9 cellular contexts compared by ENCODE assay signal in the genomic region with DNA sequence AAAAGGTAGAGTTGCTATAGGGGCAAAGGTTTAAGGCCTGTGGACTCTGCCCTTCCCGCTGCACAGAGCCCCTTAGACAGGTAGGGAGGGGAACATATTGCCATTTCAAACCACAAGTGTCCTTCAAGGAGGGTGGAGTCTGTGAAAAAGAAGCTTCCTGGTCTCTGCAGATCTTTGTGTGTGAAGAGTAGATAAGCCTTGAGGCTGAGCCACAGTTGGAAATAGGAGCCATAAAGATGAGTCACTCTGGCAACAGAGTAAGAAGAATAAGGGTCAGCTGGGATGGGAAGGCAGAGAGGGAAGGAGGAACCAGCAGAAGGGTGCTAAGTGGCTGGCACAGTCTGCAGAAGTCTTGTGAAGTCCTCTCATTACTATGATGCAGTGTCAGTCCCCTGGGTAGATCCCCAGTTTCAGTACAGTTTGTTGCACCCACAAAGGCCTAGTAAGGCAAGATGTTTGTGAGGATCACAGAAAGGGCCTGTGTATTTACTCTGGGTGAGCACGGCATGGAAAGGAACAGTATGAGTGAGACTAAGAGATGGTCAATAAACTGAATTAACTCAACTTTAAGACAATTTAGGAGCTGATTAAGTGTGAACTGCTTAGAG. TPM values are rescaled to one million over a fixed set of nuclear protein-coding genes. Genes with fewer than 3 reads are reported as not detected.
A peak's percentile ranks its signal among the peaks of the same experiment; 100 is the strongest.
DNase-seq lines count a peak whose midpoint lies in the region; ATAC-seq and TF ChIP-seq lines count a peak whose summit lies in the region.
"Had no signal": no experiment of that assay in that cellular context is flagged by ENCODE, and none has a peak within 500 bp of the region (broad histone marks: within the 10 kb centered on the region; RNA-seq: fewer than 3 reads in every experiment).

No MANE protein-coding gene starts in this region.

- H3K27me3 Mint-ChIP-seq in Caco-2 (ENCODE audit: insufficient read depth, unreplicated experiment): no peaks in the 10 kb centered on the region

- H3K36me3 ChIP-seq in Caco-2 (ENCODE audit: control insufficient read depth, insufficient read depth, low read length) (no peaks in the 10 kb centered on the region), lung (ENCODE audit: control insufficient read depth in 2 of 2, insufficient read depth in 2 of 2, low read length in 2 of 2) (no peaks in the 10 kb centered on the region)

- H3K4me1 ChIP-seq in Caco-2 (peaks cover 39% of the 10 kb centered on the region), lung (ENCODE audit: control insufficient read depth in 2 of 2, insufficient read depth in 2 of 2, low read length in 2 of 2) (peaks cover 0 to 3% of the 10 kb centered on the region in 2 donors)

- no peak overlapping the region for H3K4me3 ChIP-seq in Caco-2 (ENCODE audit: low read depth, low read length)
- H3K4me3 ChIP-seq in NB4 (ENCODE audit: low read depth, low read length): no peak overlapping the region
- no peak overlapping the region for H3K4me3 ChIP-seq in astrocyte of the spinal cord (ENCODE audit: low read depth, low read length)
- H3K4me3 ChIP-seq in lung: no peak overlapping the region

- peak overlapping the region; percentile 62 for H3K27ac Mint-ChIP-seq in Caco-2 (ENCODE audit: unreplicated experiment)
- H3K27ac Mint-ChIP-seq: activated naive CD4-positive, alpha-beta T cell treated with anti-CD3 and anti-CD28 coated beads, Interleukin-2, amount 50 U/mL, for 72 hours had no signal

- POLR2A ChIA-PET in Caco-2 (lab: Charles Lee): interaction anchor here (1.0 kb wide), 1 partner anchor 19 kb away, joined by 3 read pairs; the partner anchor contains the start of gene PRELID2

- no peak overlapping the region for H3K27ac ChIP-seq in lung (ENCODE audit: low read depth in 1 of 2, low read length in 1 of 2)

- in situ Hi-C loops in astrocyte of the spinal cord (cut with HindIII; ENCODE audit: low sequenced_read_pairs): no loop called here

- ATAC-seq in lung (ENCODE audit: insufficient read depth, low FRiP score) (peak; percentile 61), HG03469 (IDR thresholded peaks at IDR 0.05; ENCODE audit: unreplicated experiment) (no peak)
- ATAC-seq: activated naive CD4-positive, alpha-beta T cell treated with anti-CD3 and anti-CD28 coated beads, Interleukin-2, amount 50 U/mL, for 72 hours had no signal

- peaks cover 36% of the 10 kb centered on the region for H3K4me1 Mint-ChIP-seq in Caco-2 (ENCODE audit: low read depth, unreplicated experiment)

- no peaks in the 10 kb centered on the region for H3K9me3 Mint-ChIP-seq in Caco-2 (ENCODE audit: unreplicated experiment)
- H3K9me3 Mint-ChIP-seq: activated naive CD4-positive, alpha-beta T cell treated with anti-CD3 and anti-CD28 coated beads, Interleukin-2, amount 50 U/mL, for 72 hours had no signal

- 64 to 72% methylated on average over 2 of the region's 2 CpGs for WGBS in lung, 2 donors

- H3K9me3 ChIP-seq in Caco-2 (no peaks in the 10 kb centered on the region), lung (ENCODE audit: control insufficient read depth in 2 of 2, insufficient read depth in 1 of 2, low read length in 1 of 2) (no peaks in the 10 kb centered on the region)

- CTCF ChIA-PET in Caco-2 (lab: Charles Lee): interaction anchor here (0.9 to 1.4 kb wide), 2 partner anchors 19 to 33 kb away, joined by 5 to 6 read pairs; partner anchors contain the start of gene PRELID2

- TF ChIP-seq POLR2A in NB4 (IDR thresholded peaks at IDR 0.05; ENCODE audit: extremely low read depth, insufficient read length): no peak

- peak overlapping the region; percentile 23 for H3K4me3 Mint-ChIP-seq in Caco-2 (ENCODE audit: unreplicated experiment)

- no peaks in the 10 kb centered on the region for H3K27me3 ChIP-seq in Caco-2 (replicated peaks; ENCODE audit: control insufficient read depth, insufficient read depth, low read length)
- no peaks in the 10 kb centered on the region for H3K27me3 ChIP-seq in lung (ENCODE audit: control insufficient read depth, insufficient read depth)

- intact Hi-C loops in Caco-2 (cut with micrococcal nuclease; ENCODE audit: unreplicated experiment): loop anchor here (1.0 kb wide), 2 partner anchors 19 to 34 kb away; partner anchors contain the start of gene PRELID2

- no peak for TF ChIP-seq CTCF in Caco-2 (IDR thresholded peaks at IDR 0.05; ENCODE audit: insufficient read depth in 1 of 2, low read depth in 1 of 2, low read length in 1 of 2, severe bottlenecking in 1 of 2, unreplicated experiment in 1 of 2)
- TF ChIP-seq CTCF in NB4 (IDR thresholded peaks at IDR 0.05; ENCODE audit: low read depth, low read length): no peak
- TF ChIP-seq CTCF in astrocyte of the spinal cord (IDR thresholded peaks at IDR 0.05; ENCODE audit: low read depth, low read length): no peak
- TF ChIP-seq CTCF in lung (IDR thresholded peaks at IDR 0.05; ENCODE audit: control extremely low read depth, extremely low read depth): no peak

- BruUV-seq in Caco-2 (replicated peaks; lab: Mats Ljungman, UMichigan): no TSS peak

- DNase-seq in Caco-2 (peak; percentile 69 to 86), NB4 (ENCODE audit: low read depth) (peak; percentile 94), astrocyte of the spinal cord (ENCODE audit: low read depth, low spot score) (peak; percentile 81), lung (ENCODE audit: low spot score) (no peak), NCI-H1092 treated with DMSO at 0.1 percent for 48 hours (lab: John Stamatoyannopoulos, UW) (no peak), NCI-H1092 (lab: John Stamatoyannopoulos, UW) (no peak), Ammon's horn (ENCODE audit: low spot score) (no peak)

- no peaks in the 10 kb centered on the region for H3K36me3 Mint-ChIP-seq in Caco-2 (ENCODE audit: insufficient read depth, unreplicated experiment)
- H3K36me3 Mint-ChIP-seq: activated naive CD4-positive, alpha-beta T cell treated with anti-CD3 and anti-CD28 coated beads, Interleukin-2, amount 50 U/mL, for 72 hours had no signal

RNA-seq across cellular contexts. Expression of gene GRXCR2, which starts 18.1 kb away (rescaled TPM):
- total RNA-seq in Caco-2 (2022): 0.16 TPM in 1 of 2 replicates, not detected in the other
- not detected for total RNA-seq in lung
- not detected for polyA plus RNA-seq in lung
- total RNA-seq: activated naive CD4-positive, alpha-beta T cell treated with anti-CD3 and anti-CD28 coated beads, Interleukin-2, amount 50 U/mL, for 72 hours had no signal

RNA-seq across cellular contexts. Expression of gene PRELID2, which starts 19.6 kb away (rescaled TPM):
- total RNA-seq in Caco-2 (2022): 26.0 and 28.7 TPM in 2 replicates
- 10 to 100 TPM in 1 of 2 donors, 1 to 10 TPM in 1; 7.8 to 68.1 TPM for total RNA-seq in lung
- 1 to 10 TPM; 1.2 to 3.1 TPM for polyA plus RNA-seq in lung

Comparison
In these comparisons a context has a peak if more than half of its experiments do, and no peak if none do; other contexts are left out.
1. DNase-seq: peak in Caco-2 (2 of 2), NB4 (single experiment) and astrocyte of the spinal cord (single experiment); none in lung (single experiment), NCI-H1092 treated with DMSO at 0.1 percent for 48 hours (single experiment), NCI-H1092 (single experiment) and Ammon's horn (single experiment).